Comparison of ENCODE assay signal across 10 cellular contexts in genomic region chr5:56490971-56491468, GRCh38.
DNase-seq lines count a peak whose midpoint lies in the region; ATAC-seq lines count a peak whose summit lies in the region.
"Had no signal": no experiment of that assay in that cellular context is flagged by ENCODE, and none has a peak within 500 bp of the region (broad histone marks: within the 10 kb centered on the region; RNA-seq: fewer than 3 reads in every experiment).

No MANE protein-coding gene starts in this region.

- ATAC-seq in GM18909 (IDR thresholded peaks at IDR 0.05; ENCODE audit: poor library complexity, unreplicated experiment) = no peak
- no peak for ATAC-seq in GM21528 (IDR thresholded peaks at IDR 0.05; ENCODE audit: low FRiP score, unreplicated experiment)

- peak; percentile 61 for DNase-seq in DMS53 (lab: John Stamatoyannopoulos, UW)
- DNase-seq in astrocyte of the hippocampus (ENCODE audit: low read depth, low spot score) = peak; percentile 11
- no peak for DNase-seq in mesenteric fat pad (ENCODE audit: low spot score)
- DNase-seq in DMS 273 treated with DMSO at 0.1 percent for 48 hours (lab: John Stamatoyannopoulos, UW) = no peak
- DNase-seq: NCI-H446 had no signal

- H3K4me1 Mint-ChIP-seq in T-helper 1 cell treated with Interleukin-12 subunit alpha and Interleukin-12 subunit beta and Interleukin-4 antibody, amounts not matched to agents 30 μg/mL and 1 μg/mL, for 36 hours (ENCODE audit: low read depth) = peaks cover 10% of the 10 kb centered on the region

- peak overlapping the region; percentile 14 for H3K4me3 Mint-ChIP-seq in T-helper 1 cell treated with Interleukin-12 subunit alpha and Interleukin-12 subunit beta and Interleukin-4 antibody, amounts not matched to agents 30 μg/mL and 1 μg/mL, for 36 hours
- H3K4me3 Mint-ChIP-seq: CD14-positive monocyte had no signal

- no peak overlapping the region for H3K4me3 ChIP-seq in skin epidermis

- H3K27ac Mint-ChIP-seq in T-helper 1 cell treated with Interleukin-12 subunit alpha and Interleukin-12 subunit beta and Interleukin-4 antibody, amounts not matched to agents 30 μg/mL and 1 μg/mL, for 36 hours = peak overlapping the region; percentile 35
- H3K27ac Mint-ChIP-seq: CD14-positive monocyte had no signal

- peaks cover 15% of the 10 kb centered on the region for H3K9me3 Mint-ChIP-seq in T-helper 1 cell treated with Interleukin-12 subunit alpha and Interleukin-12 subunit beta and Interleukin-4 antibody, amounts not matched to agents 30 μg/mL and 1 μg/mL, for 36 hours

- no peaks in the 10 kb centered on the region for H3K36me3 Mint-ChIP-seq in T-helper 1 cell treated with Interleukin-12 subunit alpha and Interleukin-12 subunit beta and Interleukin-4 antibody, amounts not matched to agents 30 μg/mL and 1 μg/mL, for 36 hours (ENCODE audit: low read depth)

- H3K27ac ChIP-seq in skin epidermis = peak overlapping the region in 16 of 21 experiments; percentile 32 to 82 (median 53)

- H3K27me3 Mint-ChIP-seq in T-helper 1 cell treated with Interleukin-12 subunit alpha and Interleukin-12 subunit beta and Interleukin-4 antibody, amounts not matched to agents 30 μg/mL and 1 μg/mL, for 36 hours (ENCODE audit: low read depth) = no peaks in the 10 kb centered on the region

Comparison
In these comparisons a context has a peak if more than half of its experiments do, and no peak if none do; other contexts are left out.
1. DNase-seq: peak in DMS53 (single experiment) and astrocyte of the hippocampus (single experiment); none in mesenteric fat pad (single experiment) and DMS 273 treated with DMSO at 0.1 percent for 48 hours (single experiment).